Comparison of ENCODE assay signal across 10 cellular contexts in the genomic region with DNA sequence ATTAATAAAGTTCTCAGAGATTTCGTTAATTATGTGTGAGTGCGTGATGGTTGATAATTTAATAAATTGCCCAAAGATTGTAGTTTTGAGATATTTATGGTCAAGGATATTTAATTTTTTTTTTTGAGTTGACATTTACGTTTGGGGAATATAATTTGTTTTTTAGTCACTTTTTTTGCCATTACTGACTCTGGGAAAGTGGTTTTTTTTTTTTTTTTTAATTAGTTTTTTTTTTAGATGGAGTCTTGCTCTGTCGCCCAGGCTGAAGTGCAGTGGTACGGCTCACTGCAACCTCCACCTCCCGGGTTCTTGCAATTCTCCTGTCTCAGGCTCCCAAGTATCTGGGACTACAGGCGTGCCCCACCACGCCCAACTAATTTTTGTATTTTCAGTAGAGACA. TPM values are rescaled to one million over a fixed set of nuclear protein-coding genes. Genes with fewer than 3 reads are reported as not detected.
DNase-seq lines count a peak whose midpoint lies in the region; ATAC-seq, FAIRE-seq and TF ChIP-seq lines count a peak whose summit lies in the region.
"Had no signal": no experiment of that assay in that cellular context is flagged by ENCODE, and none has a peak within 500 bp of the region (broad histone marks: within the 10 kb centered on the region; RNA-seq: fewer than 3 reads in every experiment).

No MANE protein-coding gene starts in this region.

- intact Hi-C loops in lower lobe of right lung (cut with DNase I), result no loop called here

- peaks cover 55% of the 10 kb centered on the region for H3K79me2 ChIP-seq in astrocyte (ENCODE audit: insufficient read depth, low read length)

- H3K9me3 ChIP-seq in AG04450 (ENCODE audit: control insufficient read depth, insufficient read depth, low read length), result no peaks in the 10 kb centered on the region; the same call in 1 of the 2 replicates
- no peaks in the 10 kb centered on the region for H3K9me3 ChIP-seq in astrocyte (ENCODE audit: insufficient read depth, low read depth, low read length)
- no peaks in the 10 kb centered on the region for H3K9me3 ChIP-seq in lower lobe of right lung

- H2AFZ ChIP-seq in astrocyte (ENCODE audit: low read depth, low read length), result no peak overlapping the region

- POLR2A ChIA-PET in AG04450 (lab: Yijun Ruan, JAX), result no interaction called here

- H3K36me3 ChIP-seq in astrocyte (ENCODE audit: insufficient read depth, low read length), result peaks cover 18% of the 10 kb centered on the region
- peaks cover 37% of the 10 kb centered on the region for H3K36me3 ChIP-seq in lower lobe of right lung

- H3K4me3 ChIP-seq in AG04450 (ENCODE audit: low read depth, low read length) (peak overlapping the region; percentile 91), HL-60 (replicated peaks; ENCODE audit: insufficient read depth, low read length) (peak overlapping the region; percentile 70), astrocyte (ENCODE audit: insufficient read depth, low read depth, low read length) (peak overlapping the region; percentile 96), lower lobe of right lung (peak overlapping the region; percentile 89)

- no peaks in the 10 kb centered on the region for H3K9me3 Mint-ChIP-seq in astrocyte (ENCODE audit: unreplicated experiment)

- H3K4me3 Mint-ChIP-seq in astrocyte (ENCODE audit: unreplicated experiment), result peak overlapping the region; percentile 97

- TF ChIP-seq CTCF in AG04450 (IDR thresholded peaks at IDR 0.05; ENCODE audit: low read depth, low read length), result no peak
- no peak for TF ChIP-seq CTCF in HL-60 (IDR thresholded peaks at IDR 0.05; ENCODE audit: insufficient read depth, low read length)
- TF ChIP-seq CTCF in astrocyte (IDR thresholded peaks at IDR 0.05; ENCODE audit: insufficient read depth, low read depth, low read length), result no peak
- no peak for TF ChIP-seq CTCF in lower lobe of right lung (IDR thresholded peaks at IDR 0.05)

- peaks cover 6% of the 10 kb centered on the region for H3K36me3 Mint-ChIP-seq in astrocyte (ENCODE audit: low read depth, unreplicated experiment)

- ATAC-seq in lower lobe of right lung (no peak), GM19324 (IDR thresholded peaks at IDR 0.05; ENCODE audit: low FRiP score, unreplicated experiment) (no peak)

- no peaks in the 10 kb centered on the region for H3K27me3 Mint-ChIP-seq in astrocyte (ENCODE audit: low read depth, unreplicated experiment)

- DNase-seq in AG04450 (ENCODE audit: low read depth, low spot score) (no peak), HL-60 (ENCODE audit: low read depth in 1 of 2, low spot score in 1 of 2) (no peak), astrocyte (ENCODE audit: low read depth) (no peak), lower lobe of right lung (no peak), NCI-H2029 (lab: John Stamatoyannopoulos, UW) (no peak), NCI-H1092 (lab: John Stamatoyannopoulos, UW) (no peak), substantia nigra (lab: John Stamatoyannopoulos, UW) (no peak)
- DNase-seq: KG1, SW 1271 had no signal

- H4K20me1 ChIP-seq in astrocyte (ENCODE audit: insufficient read depth, low read length), result peaks cover 27% of the 10 kb centered on the region

- no peak for FAIRE-seq in astrocyte (lab: Jason Lieb, UNC)

- H3K9ac ChIP-seq in astrocyte (ENCODE audit: low read length), result no peak overlapping the region

- H3K27ac ChIP-seq in AG04450 (ENCODE audit: low read depth, low read length) (no peak overlapping the region), HL-60 (replicated peaks) (no peak overlapping the region), astrocyte (ENCODE audit: low read depth, low read length) (no peak overlapping the region), lower lobe of right lung (no peak overlapping the region), substantia nigra (ENCODE audit: low read depth, low read length, poor library complexity, severe bottlenecking) (no peak overlapping the region)

- CTCF ChIA-PET in AG04450 (lab: Charles Lee), result no interaction called here

- H3K27me3 ChIP-seq in AG04450 (ENCODE audit: control insufficient read depth, insufficient read depth, low read length) (no peaks in the 10 kb centered on the region), HL-60 (ENCODE audit: insufficient read depth, poor library complexity, severe bottlenecking) (no peaks in the 10 kb centered on the region), astrocyte (ENCODE audit: insufficient read depth, low read length) (no peaks in the 10 kb centered on the region), lower lobe of right lung (ENCODE audit: low read depth) (no peaks in the 10 kb centered on the region)

- H3K27ac Mint-ChIP-seq in astrocyte (ENCODE audit: unreplicated experiment), result no peak overlapping the region

- peak overlapping the region; percentile 83 for H3K4me2 ChIP-seq in astrocyte (ENCODE audit: low read length)

- peaks cover 5% of the 10 kb centered on the region for H3K4me1 ChIP-seq in astrocyte (ENCODE audit: insufficient read depth, low read length)
- peaks cover 17% of the 10 kb centered on the region for H3K4me1 ChIP-seq in lower lobe of right lung

- H3K4me1 Mint-ChIP-seq in astrocyte (ENCODE audit: low read depth, unreplicated experiment), result peaks cover 7% of the 10 kb centered on the region

RNA-seq across cellular contexts. Expression of a gene that starts 1.7 kb away (rescaled TPM):
- polyA plus RNA-seq in AG04450 (2011; rRNA removed), result 10.5 and 14.4 TPM in 2 replicates
- 8.9 and 19.6 TPM in 2 replicates for polyA minus RNA-seq in AG04450 (2011; rRNA and poly(A)+ RNA removed)
- 28.5 and 31.8 TPM in 2 replicates for total RNA-seq in astrocyte
- 26.8 TPM for total RNA-seq in lower lobe of right lung
